ENCODE assay signal across 1 cellular context in genomic region chr6:11143394-11144371, GRCh38.
TF ChIP-seq lines count a peak whose summit lies in the region.

No MANE protein-coding gene starts in this region.

TF ChIP-seq in HepG2, 621 proteins besides CTCF, POLR2A, EP300 and RAD21 (continued from another document and continues in another):
- TF ChIP-seq, protein P1, sequence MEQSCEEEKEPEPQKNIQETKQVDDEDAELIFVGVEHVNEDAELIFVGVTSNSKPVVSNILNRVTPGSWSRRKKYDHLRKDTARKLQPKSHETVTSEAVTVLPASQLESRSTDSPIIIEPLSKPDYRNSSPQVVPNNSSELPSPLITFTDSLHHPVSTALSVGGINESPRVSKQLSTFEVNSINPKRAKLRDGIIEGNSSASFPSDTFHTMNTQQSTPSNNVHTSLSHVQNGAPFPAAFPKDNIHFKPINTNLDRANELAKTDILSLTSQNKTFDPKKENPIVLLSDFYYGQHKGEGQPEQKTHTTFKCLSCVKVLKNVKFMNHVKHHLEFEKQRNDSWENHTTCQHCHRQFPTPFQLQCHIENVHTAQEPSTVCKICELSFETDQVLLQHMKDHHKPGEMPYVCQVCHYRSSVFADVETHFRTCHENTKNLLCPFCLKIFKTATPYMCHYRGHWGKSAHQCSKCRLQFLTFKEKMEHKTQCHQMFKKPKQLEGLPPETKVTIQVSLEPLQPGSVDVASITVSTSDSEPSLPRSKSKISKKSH (CRISPR knock-in tag; IDR thresholded peaks at IDR 0.05; ENCODE audit: borderline replicate concordance): no peak
- TF ChIP-seq ZBTB20 (CRISPR knock-in tag; IDR thresholded peaks at IDR 0.05; ENCODE audit: borderline replicate concordance, low read depth): peak; percentile 92; the same call in 1 of the 2 replicates
- peak; percentile 29; the same call in 1 of the 2 replicates for TF ChIP-seq TBX2 (CRISPR knock-in tag; IDR thresholded peaks at IDR 0.05; ENCODE audit: borderline replicate concordance)
- peak; percentile 87 for TF ChIP-seq MEIS2 (CRISPR knock-in tag; IDR thresholded peaks at IDR 0.05)
- peak; percentile 71; the same call in 1 of the 2 replicates for TF ChIP-seq EHMT2 (IDR thresholded peaks at IDR 0.05; ENCODE audit: borderline replicate concordance, low read depth, low read length)
- TF ChIP-seq, protein P2, sequence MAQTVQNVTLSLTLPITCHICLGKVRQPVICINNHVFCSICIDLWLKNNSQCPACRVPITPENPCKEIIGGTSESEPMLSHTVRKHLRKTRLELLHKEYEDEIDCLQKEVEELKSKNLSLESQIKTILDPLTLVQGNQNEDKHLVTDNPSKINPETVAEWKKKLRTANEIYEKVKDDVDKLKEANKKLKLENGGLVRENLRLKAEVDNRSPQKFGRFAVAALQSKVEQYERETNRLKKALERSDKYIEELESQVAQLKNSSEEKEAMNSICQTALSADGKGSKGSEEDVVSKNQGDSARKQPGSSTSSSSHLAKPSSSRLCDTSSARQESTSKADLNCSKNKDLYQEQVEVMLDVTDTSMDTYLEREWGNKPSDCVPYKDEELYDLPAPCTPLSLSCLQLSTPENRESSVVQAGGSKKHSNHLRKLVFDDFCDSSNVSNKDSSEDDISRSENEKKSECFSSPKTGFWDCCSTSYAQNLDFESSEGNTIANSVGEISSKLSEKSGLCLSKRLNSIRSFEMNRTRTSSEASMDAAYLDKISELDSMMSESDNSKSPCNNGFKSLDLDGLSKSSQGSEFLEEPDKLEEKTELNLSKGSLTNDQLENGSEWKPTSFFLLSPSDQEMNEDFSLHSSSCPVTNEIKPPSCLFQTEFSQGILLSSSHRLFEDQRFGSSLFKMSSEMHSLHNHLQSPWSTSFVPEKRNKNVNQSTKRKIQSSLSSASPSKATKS (CRISPR knock-in tag; IDR thresholded peaks at IDR 0.05): no peak
- TF ChIP-seq TGIF2 (CRISPR knock-in tag; IDR thresholded peaks at IDR 0.05): peak; percentile 94
- TF ChIP-seq FOSL1 (CRISPR knock-in tag; IDR thresholded peaks at IDR 0.05; ENCODE audit: borderline replicate concordance): peak; percentile 98
- TF ChIP-seq FOXP1 (IDR thresholded peaks at IDR 0.05): no peak
- 0 out of 2 replicates have a peak, but pooled peaks have one; percentile 26 for TF ChIP-seq FOXP1 (CRISPR knock-in tag; IDR thresholded peaks at IDR 0.05)
- no peak for TF ChIP-seq HNRNPL (IDR thresholded peaks at IDR 0.05; ENCODE audit: low read depth, low read length)
- TF ChIP-seq MTA3 (CRISPR knock-in tag; IDR thresholded peaks at IDR 0.05): no peak
- TF ChIP-seq ZNF205 (CRISPR knock-in tag; IDR thresholded peaks at IDR 0.05): 0 out of 2 replicates have a peak, but pooled peaks have one; percentile 50
- TF ChIP-seq ZNF713 (CRISPR knock-in tag; IDR thresholded peaks at IDR 0.05): no peak
- TF ChIP-seq THRA (CRISPR knock-in tag; IDR thresholded peaks at IDR 0.05; ENCODE audit: borderline replicate concordance): peak; percentile 80; the same call in 1 of the 2 replicates
- 0 out of 2 replicates have a peak, but pooled peaks have one; percentile 13 for TF ChIP-seq ATF6 (CRISPR knock-in tag; conservative IDR thresholded peaks at IDR 0.05)
- TF ChIP-seq, protein P3, sequence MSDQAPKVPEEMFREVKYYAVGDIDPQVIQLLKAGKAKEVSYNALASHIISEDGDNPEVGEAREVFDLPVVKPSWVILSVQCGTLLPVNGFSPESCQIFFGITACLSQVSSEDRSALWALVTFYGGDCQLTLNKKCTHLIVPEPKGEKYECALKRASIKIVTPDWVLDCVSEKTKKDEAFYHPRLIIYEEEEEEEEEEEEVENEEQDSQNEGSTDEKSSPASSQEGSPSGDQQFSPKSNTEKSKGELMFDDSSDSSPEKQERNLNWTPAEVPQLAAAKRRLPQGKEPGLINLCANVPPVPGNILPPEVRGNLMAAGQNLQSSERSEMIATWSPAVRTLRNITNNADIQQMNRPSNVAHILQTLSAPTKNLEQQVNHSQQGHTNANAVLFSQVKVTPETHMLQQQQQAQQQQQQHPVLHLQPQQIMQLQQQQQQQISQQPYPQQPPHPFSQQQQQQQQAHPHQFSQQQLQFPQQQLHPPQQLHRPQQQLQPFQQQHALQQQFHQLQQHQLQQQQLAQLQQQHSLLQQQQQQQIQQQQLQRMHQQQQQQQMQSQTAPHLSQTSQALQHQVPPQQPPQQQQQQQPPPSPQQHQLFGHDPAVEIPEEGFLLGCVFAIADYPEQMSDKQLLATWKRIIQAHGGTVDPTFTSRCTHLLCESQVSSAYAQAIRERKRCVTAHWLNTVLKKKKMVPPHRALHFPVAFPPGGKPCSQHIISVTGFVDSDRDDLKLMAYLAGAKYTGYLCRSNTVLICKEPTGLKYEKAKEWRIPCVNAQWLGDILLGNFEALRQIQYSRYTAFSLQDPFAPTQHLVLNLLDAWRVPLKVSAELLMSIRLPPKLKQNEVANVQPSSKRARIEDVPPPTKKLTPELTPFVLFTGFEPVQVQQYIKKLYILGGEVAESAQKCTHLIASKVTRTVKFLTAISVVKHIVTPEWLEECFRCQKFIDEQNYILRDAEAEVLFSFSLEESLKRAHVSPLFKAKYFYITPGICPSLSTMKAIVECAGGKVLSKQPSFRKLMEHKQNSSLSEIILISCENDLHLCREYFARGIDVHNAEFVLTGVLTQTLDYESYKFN (CRISPR knock-in tag; conservative IDR thresholded peaks at IDR 0.05): 0 out of 2 replicates have a peak, but pooled peaks have one; percentile 9
- 0 out of 2 replicates have a peak, but pooled peaks have one; percentile 40 for TF ChIP-seq MTF2 (CRISPR knock-in tag; IDR thresholded peaks at IDR 0.05; ENCODE audit: borderline replicate concordance)
- TF ChIP-seq, protein P4, sequence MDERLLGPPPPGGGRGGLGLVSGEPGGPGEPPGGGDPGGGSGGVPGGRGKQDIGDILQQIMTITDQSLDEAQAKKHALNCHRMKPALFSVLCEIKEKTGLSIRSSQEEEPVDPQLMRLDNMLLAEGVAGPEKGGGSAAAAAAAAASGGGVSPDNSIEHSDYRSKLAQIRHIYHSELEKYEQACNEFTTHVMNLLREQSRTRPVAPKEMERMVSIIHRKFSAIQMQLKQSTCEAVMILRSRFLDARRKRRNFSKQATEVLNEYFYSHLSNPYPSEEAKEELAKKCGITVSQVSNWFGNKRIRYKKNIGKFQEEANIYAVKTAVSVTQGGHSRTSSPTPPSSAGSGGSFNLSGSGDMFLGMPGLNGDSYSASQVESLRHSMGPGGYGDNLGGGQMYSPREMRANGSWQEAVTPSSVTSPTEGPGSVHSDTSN (CRISPR knock-in tag; IDR thresholded peaks at IDR 0.05): no peak
- TF ChIP-seq AHDC1 (CRISPR knock-in tag; IDR thresholded peaks at IDR 0.05; ENCODE audit: borderline replicate concordance): peak; percentile 79
- TF ChIP-seq SAFB2 (CRISPR knock-in tag; IDR thresholded peaks at IDR 0.05; ENCODE audit: borderline replicate concordance, low read depth): peak; percentile 32; the same call in 1 of the 2 replicates
- peak; percentile 89; the same call in 1 of the 2 replicates for TF ChIP-seq ZNF253 (CRISPR knock-in tag; IDR thresholded peaks at IDR 0.05; ENCODE audit: borderline replicate concordance)
- no peak; the same call in 1 of the 2 replicates for TF ChIP-seq ZSCAN9 (CRISPR knock-in tag; IDR thresholded peaks at IDR 0.05; ENCODE audit: borderline replicate concordance)
- TF ChIP-seq, protein P5, sequence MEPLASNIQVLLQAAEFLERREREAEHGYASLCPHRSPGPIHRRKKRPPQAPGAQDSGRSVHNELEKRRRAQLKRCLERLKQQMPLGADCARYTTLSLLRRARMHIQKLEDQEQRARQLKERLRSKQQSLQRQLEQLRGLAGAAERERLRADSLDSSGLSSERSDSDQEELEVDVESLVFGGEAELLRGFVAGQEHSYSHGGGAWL (CRISPR knock-in tag; IDR thresholded peaks at IDR 0.05): peak; percentile 53; the same call in 1 of the 2 replicates
- peak; percentile 50; the same call in 1 of the 2 replicates for TF ChIP-seq GABPB1 (CRISPR knock-in tag; IDR thresholded peaks at IDR 0.05)
- TF ChIP-seq, protein P6, sequence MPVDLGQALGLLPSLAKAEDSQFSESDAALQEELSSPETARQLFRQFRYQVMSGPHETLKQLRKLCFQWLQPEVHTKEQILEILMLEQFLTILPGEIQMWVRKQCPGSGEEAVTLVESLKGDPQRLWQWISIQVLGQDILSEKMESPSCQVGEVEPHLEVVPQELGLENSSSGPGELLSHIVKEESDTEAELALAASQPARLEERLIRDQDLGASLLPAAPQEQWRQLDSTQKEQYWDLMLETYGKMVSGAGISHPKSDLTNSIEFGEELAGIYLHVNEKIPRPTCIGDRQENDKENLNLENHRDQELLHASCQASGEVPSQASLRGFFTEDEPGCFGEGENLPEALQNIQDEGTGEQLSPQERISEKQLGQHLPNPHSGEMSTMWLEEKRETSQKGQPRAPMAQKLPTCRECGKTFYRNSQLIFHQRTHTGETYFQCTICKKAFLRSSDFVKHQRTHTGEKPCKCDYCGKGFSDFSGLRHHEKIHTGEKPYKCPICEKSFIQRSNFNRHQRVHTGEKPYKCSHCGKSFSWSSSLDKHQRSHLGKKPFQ (CRISPR knock-in tag; IDR thresholded peaks at IDR 0.05; ENCODE audit: insufficient replicate concordance): no peak
- TF ChIP-seq ZFX (CRISPR knock-in tag; IDR thresholded peaks at IDR 0.05; ENCODE audit: low read depth): peak; percentile 44; the same call in 1 of the 2 replicates
- TF ChIP-seq, protein P7, sequence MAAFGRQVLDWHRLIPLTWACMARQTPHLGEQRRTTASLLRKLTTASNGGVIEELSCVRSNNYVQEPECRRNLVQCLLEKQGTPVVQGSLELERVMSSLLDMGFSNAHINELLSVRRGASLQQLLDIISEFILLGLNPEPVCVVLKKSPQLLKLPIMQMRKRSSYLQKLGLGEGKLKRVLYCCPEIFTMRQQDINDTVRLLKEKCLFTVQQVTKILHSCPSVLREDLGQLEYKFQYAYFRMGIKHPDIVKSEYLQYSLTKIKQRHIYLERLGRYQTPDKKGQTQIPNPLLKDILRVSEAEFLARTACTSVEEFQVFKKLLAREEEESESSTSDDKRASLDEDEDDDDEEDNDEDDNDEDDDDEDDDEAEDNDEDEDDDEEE (CRISPR knock-in tag; IDR thresholded peaks at IDR 0.05): peak; percentile 80; the same call in 1 of the 2 replicates
- TF ChIP-seq IRF9 (CRISPR knock-in tag; IDR thresholded peaks at IDR 0.05; ENCODE audit: borderline replicate concordance): peak; percentile 86; the same call in 1 of the 2 replicates
- TF ChIP-seq SNAI1 (CRISPR knock-in tag; IDR thresholded peaks at IDR 0.05; ENCODE audit: borderline replicate concordance): no peak
